Comparison of ENCODE assay signal across 22 cellular contexts in genomic region chr16:76879420-76879819, GRCh38.
DNase-seq lines count a peak whose midpoint lies in the region; ATAC-seq, FAIRE-seq and TF ChIP-seq lines count a peak whose summit lies in the region.
"Had no signal": no experiment of that assay in that cellular context is flagged by ENCODE, and none has a peak within 500 bp of the region (broad histone marks: within the 10 kb centered on the region; RNA-seq: fewer than 3 reads in every experiment).

No MANE protein-coding gene starts in this region.

- H3K4me3 ChIP-seq in HepG2 (replicated peaks in 1 of 3; ENCODE audit: insufficient read depth in 1 of 3, low read depth in 2 of 3, low read length in 3 of 3) = no peak overlapping the region
- H3K4me3 ChIP-seq in neuronal stem cell (ENCODE audit: low read length in 2 of 2) = no peak overlapping the region
- H3K4me3 ChIP-seq: BLaER1, GM12878, HAP-1 had no signal

- H3K9me3 ChIP-seq in HepG2 (ENCODE audit: low read length) (peaks cover 11% of the 10 kb centered on the region; the same call in 1 of the 2 replicates), neuronal stem cell (replicated peaks in 1 of 2; ENCODE audit: control insufficient read depth in 2 of 2, insufficient read depth in 1 of 2, low read depth in 1 of 2, low read length in 2 of 2) (no peaks in the 10 kb centered on the region)
- H3K9me3 ChIP-seq: BLaER1, Caco-2, HAP-1 had no signal

- H4K20me1 ChIP-seq in HepG2 (ENCODE audit: insufficient read depth, low read length) = no peaks in the 10 kb centered on the region
- H4K20me1 ChIP-seq: BLaER1 had no signal

- H2BK120ac ChIP-seq in neuronal stem cell (ENCODE audit: low read depth, low read length) = no peak overlapping the region

- no peaks in the 10 kb centered on the region for H3K79me1 ChIP-seq in neuronal stem cell (ENCODE audit: low read depth, low read length)

- no peak for TF ChIP-seq EP300 in HepG2 (IDR thresholded peaks at IDR 0.05; ENCODE audit: low read depth in 2 of 2, low read length in 2 of 2)
- no peak for TF ChIP-seq EP300 in HepG2 (CRISPR knock-in tag; IDR thresholded peaks at IDR 0.05; ENCODE audit: borderline replicate concordance)

- peak; percentile 55 for DNase-seq in NCI-H146 (lab: John Stamatoyannopoulos, UW)
- DNase-seq in NCI-H146 treated with DMSO at 0.1 percent for 48 hours (lab: John Stamatoyannopoulos, UW; ENCODE audit: unreplicated experiment) = peak; percentile 34
- no peak for DNase-seq in HepG2 (ENCODE audit: low spot score)
- no peak for DNase-seq in neuronal stem cell (ENCODE audit: low spot score)
- DNase-seq in ACHN = no peak
- DNase-seq in LoVo (ENCODE audit: low spot score) = no peak
- DNase-seq in stimulated activated naive CD4-positive, alpha-beta T cell treated with Interleukin-2 at 50 U/mL for 16 hours (lab: John Stamatoyannopoulos, UW) = no peak
- DNase-seq: Caco-2; CD4-positive, CD25-positive, alpha-beta regulatory T cell; CD8-positive, alpha-beta T cell; DMS153; DMS79; EL; GDM1; GOT3; HFFc6 had no signal

- CTCF ChIA-PET in HepG2 (lab: Yijun Ruan, JAX; ENCODE audit: low intra/inter-chr PET ratio, low total read pairs) = no interaction called here

- H3K36me3 ChIP-seq in HepG2 (replicated peaks in 1 of 2; ENCODE audit: control insufficient read depth in 1 of 2, insufficient read depth in 2 of 2, low read length in 2 of 2) (no peaks in the 10 kb centered on the region), neuronal stem cell (replicated peaks in 1 of 2; ENCODE audit: control insufficient read depth in 2 of 2, insufficient read depth in 2 of 2, low read length in 2 of 2) (no peaks in the 10 kb centered on the region)
- H3K36me3 ChIP-seq: BLaER1, HAP-1 had no signal

- ATAC-seq in HepG2 (peak; percentile 44; the same call in 1 of the 3 replicates), GM18868 (IDR thresholded peaks at IDR 0.05; ENCODE audit: unreplicated experiment) (no peak)
- ATAC-seq: CD8-positive, alpha-beta T cell; GM12878 had no signal

- no peak overlapping the region for H3K18ac ChIP-seq in neuronal stem cell (ENCODE audit: low read length)

- TF ChIP-seq RAD21 in HepG2 (CRISPR knock-in tag; IDR thresholded peaks at IDR 0.05) = no peak

- no peak overlapping the region for H2BK12ac ChIP-seq in neuronal stem cell (ENCODE audit: low read length)

- BruUV-seq in HepG2 (replicated peaks; lab: Mats Ljungman, UMichigan) = no TSS peak

- no peak for FAIRE-seq in HepG2 (lab: Jason Lieb, UNC)
- FAIRE-seq: GM12878, H54 had no signal

- H3K4me2 ChIP-seq in HepG2 (ENCODE audit: low read depth, low read length) = no peak overlapping the region
- H3K4me2 ChIP-seq in neuronal stem cell (ENCODE audit: insufficient read depth, low read length, poor library complexity, severe bottlenecking) = no peak overlapping the region
- H3K4me2 ChIP-seq: BLaER1 had no signal

- intact Hi-C loops in HepG2 (cut with micrococcal nuclease; ENCODE audit: unreplicated experiment) = no loop called here

- in situ Hi-C loops in HepG2 (cut with HindIII; ENCODE audit: extremely low pct_ligation_motif_present, low pct_unique_long_range_greater_than_20kb) = no loop called here
- in situ Hi-C loops in ACHN (cut with HindIII; ENCODE audit: low pct_ligation_motif_present, low pct_unique_long_range_greater_than_20kb, low sequenced_read_pairs) = no loop called here

- no peak overlapping the region for H2BK15ac ChIP-seq in neuronal stem cell (ENCODE audit: low read length)

- no peak overlapping the region for H3K23ac ChIP-seq in neuronal stem cell (ENCODE audit: low read depth, low read length, poor library complexity)

- no peak overlapping the region for H2BK5ac ChIP-seq in neuronal stem cell (ENCODE audit: low read length)

- H3K4ac ChIP-seq in neuronal stem cell (ENCODE audit: low read length) = no peak overlapping the region

- H3K27ac ChIP-seq in HepG2 (ENCODE audit: extremely low read length, insufficient read depth, low read length) (no peak overlapping the region), neuronal stem cell (replicated peaks; ENCODE audit: low read length) (no peak overlapping the region)
- H3K27ac ChIP-seq: BLaER1, C4-2B had no signal

- H3K4me1 ChIP-seq in HepG2 (ENCODE audit: insufficient read depth, low read length) (no peaks in the 10 kb centered on the region), neuronal stem cell (ENCODE audit: control insufficient read depth in 2 of 2, insufficient read depth in 1 of 2, low read depth in 1 of 2, low read length in 2 of 2) (peaks cover 0 to 4% of the 10 kb centered on the region in 2 donors)
- H3K4me1 ChIP-seq: Caco-2, HAP-1 had no signal

- H3K9ac ChIP-seq in HepG2 (ENCODE audit: insufficient read depth, low read depth, low read length) = no peak overlapping the region
- no peak overlapping the region for H3K9ac ChIP-seq in neuronal stem cell (ENCODE audit: low read depth, low read length, poor library complexity)
- H3K9ac ChIP-seq: BLaER1 had no signal

- TF ChIP-seq CTCF in HepG2 (CRISPR knock-in tag; IDR thresholded peaks at IDR 0.05) = no peak

- no peaks in the 10 kb centered on the region for H3K79me2 ChIP-seq in HepG2 (ENCODE audit: insufficient read depth, low read length)

- H4K8ac ChIP-seq in neuronal stem cell (ENCODE audit: low read depth, low read length) = no peak overlapping the region

- POLR2A ChIA-PET in HepG2 (lab: Yijun Ruan, JAX) = no interaction called here

- no peak overlapping the region for H3K14ac ChIP-seq in neuronal stem cell (ENCODE audit: low read length)

- no peaks in the 10 kb centered on the region for H3K27me3 ChIP-seq in HepG2 (ENCODE audit: control insufficient read depth in 1 of 2, insufficient read depth in 2 of 2, low read length in 2 of 2)
- no peaks in the 10 kb centered on the region for H3K27me3 ChIP-seq in neuronal stem cell (ENCODE audit: control insufficient read depth in 3 of 3, insufficient read depth in 3 of 3, low read depth in 1 of 3, low read length in 3 of 3)
- H3K27me3 ChIP-seq: BLaER1 had no signal

- no peak overlapping the region for H2AFZ ChIP-seq in HepG2 (ENCODE audit: low read length)
- no peak overlapping the region for H2AFZ ChIP-seq in neuronal stem cell (ENCODE audit: low read length)

- WGBS in HepG2 (ENCODE audit: low lambda C conversion rate) = 34% methylated on average over 4 of the region's 4 CpGs
- WGBS in neuronal stem cell (ENCODE audit: extremely low coverage in 2 of 2, insufficient read length in 2 of 2, insufficient replicate concordance in 1 of 2), 2 donors = no CpG with 5 or more reads among the region's 4 CpGs

- peak overlapping the region; percentile 32 for H2AK5ac ChIP-seq in neuronal stem cell (ENCODE audit: low read depth, low read length)

- no peak for TF ChIP-seq POLR2A in HepG2 (IDR thresholded peaks at IDR 0.05; ENCODE audit: insufficient read depth in 1 of 2, low read depth in 2 of 2, low read length in 2 of 2)

- H4K91ac ChIP-seq in neuronal stem cell (ENCODE audit: low read depth, low read length, poor library complexity) = no peak overlapping the region

TF ChIP-seq in HepG2, 621 proteins besides CTCF, POLR2A, EP300 and RAD21:
- TF ChIP-seq ARID3A (IDR thresholded peaks at IDR 0.05; ENCODE audit: low read depth, low read length) = peak; percentile 54; the same call in 1 of the 2 replicates
- TF ChIP-seq, protein P1, sequence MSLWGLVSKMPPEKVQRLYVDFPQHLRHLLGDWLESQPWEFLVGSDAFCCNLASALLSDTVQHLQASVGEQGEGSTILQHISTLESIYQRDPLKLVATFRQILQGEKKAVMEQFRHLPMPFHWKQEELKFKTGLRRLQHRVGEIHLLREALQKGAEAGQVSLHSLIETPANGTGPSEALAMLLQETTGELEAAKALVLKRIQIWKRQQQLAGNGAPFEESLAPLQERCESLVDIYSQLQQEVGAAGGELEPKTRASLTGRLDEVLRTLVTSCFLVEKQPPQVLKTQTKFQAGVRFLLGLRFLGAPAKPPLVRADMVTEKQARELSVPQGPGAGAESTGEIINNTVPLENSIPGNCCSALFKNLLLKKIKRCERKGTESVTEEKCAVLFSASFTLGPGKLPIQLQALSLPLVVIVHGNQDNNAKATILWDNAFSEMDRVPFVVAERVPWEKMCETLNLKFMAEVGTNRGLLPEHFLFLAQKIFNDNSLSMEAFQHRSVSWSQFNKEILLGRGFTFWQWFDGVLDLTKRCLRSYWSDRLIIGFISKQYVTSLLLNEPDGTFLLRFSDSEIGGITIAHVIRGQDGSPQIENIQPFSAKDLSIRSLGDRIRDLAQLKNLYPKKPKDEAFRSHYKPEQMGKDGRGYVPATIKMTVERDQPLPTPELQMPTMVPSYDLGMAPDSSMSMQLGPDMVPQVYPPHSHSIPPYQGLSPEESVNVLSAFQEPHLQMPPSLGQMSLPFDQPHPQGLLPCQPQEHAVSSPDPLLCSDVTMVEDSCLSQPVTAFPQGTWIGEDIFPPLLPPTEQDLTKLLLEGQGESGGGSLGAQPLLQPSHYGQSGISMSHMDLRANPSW (CRISPR knock-in tag; IDR thresholded peaks at IDR 0.05; ENCODE audit: borderline replicate concordance) = no peak
- TF ChIP-seq CEBPB (IDR thresholded peaks at IDR 0.05; ENCODE audit: borderline replicate concordance, low read depth, low read length) = peak; percentile 40; the same call in 1 of the 2 replicates

Comparison
In these comparisons a context has a peak if more than half of its experiments do, and no peak if none do; other contexts are left out.
1. DNase-seq: peak in NCI-H146 (single experiment) and NCI-H146 treated with DMSO at 0.1 percent for 48 hours (single experiment); none in HepG2 (single experiment), neuronal stem cell (single experiment), ACHN (single experiment), LoVo (single experiment) and stimulated activated naive CD4-positive, alpha-beta T cell treated with Interleukin-2 at 50 U/mL for 16 hours (single experiment).